Comparison of ENCODE assay signal across 8 cellular contexts in genomic region chr15:88918738-88919137, GRCh38. TPM values are rescaled to one million over a fixed set of nuclear protein-coding genes. Genes with fewer than 3 reads are reported as not detected.
DNase-seq lines count a peak whose midpoint lies in the region; ATAC-seq lines count a peak whose summit lies in the region.

No MANE protein-coding gene starts in this region.

- peak; percentile 51 for ATAC-seq in GM18508 (IDR thresholded peaks at IDR 0.05; ENCODE audit: insufficient read depth, unreplicated experiment)
- peak; percentile 72 for ATAC-seq in HG02981 (IDR thresholded peaks at IDR 0.05; ENCODE audit: unreplicated experiment)
- peak; percentile 79 for ATAC-seq in Right ventricle myocardium superior (ENCODE audit: poor library complexity)
- no peak for ATAC-seq in HG03439 (IDR thresholded peaks at IDR 0.05; ENCODE audit: unreplicated experiment)

- DNase-seq in SKM-1 treated with dmso at 0.1 percent for 144 hours (lab: John Stamatoyannopoulos, UW; ENCODE audit: unreplicated experiment) (peak; percentile 32), Right ventricle myocardium superior (peak; percentile 68), ureter (ENCODE audit: low spot score) (no peak), medulla oblongata (ENCODE audit: extremely low spot score) (no peak), NCI-H2107 treated with DMSO at 0.1 percent for 48 hours (lab: John Stamatoyannopoulos, UW; ENCODE audit: unreplicated experiment) (no peak)

- intact Hi-C loops in Right ventricle myocardium superior (cut with DNase I), result no loop called here

RNA-seq across cellular contexts. Expression of gene MFGE8, which starts 5.6 kb away (rescaled TPM):
- total RNA-seq in Right ventricle myocardium superior, result 290 TPM
- 165 TPM for total RNA-seq in ureter

RNA-seq across cellular contexts. Expression of gene HAPLN3, which starts 23.4 kb away (rescaled TPM):
- 2.0 TPM for total RNA-seq in Right ventricle myocardium superior
- 8.5 TPM for total RNA-seq in ureter

Comparison
In these comparisons a context has a peak if more than half of its experiments do, and no peak if none do; other contexts are left out.
1. DNase-seq: peak in SKM-1 treated with dmso at 0.1 percent for 144 hours (single experiment) and Right ventricle myocardium superior (single experiment); none in ureter (single experiment), medulla oblongata (single experiment) and NCI-H2107 treated with DMSO at 0.1 percent for 48 hours (single experiment).